17 cellular contexts compared by ENCODE assay signal in the genomic region with DNA sequence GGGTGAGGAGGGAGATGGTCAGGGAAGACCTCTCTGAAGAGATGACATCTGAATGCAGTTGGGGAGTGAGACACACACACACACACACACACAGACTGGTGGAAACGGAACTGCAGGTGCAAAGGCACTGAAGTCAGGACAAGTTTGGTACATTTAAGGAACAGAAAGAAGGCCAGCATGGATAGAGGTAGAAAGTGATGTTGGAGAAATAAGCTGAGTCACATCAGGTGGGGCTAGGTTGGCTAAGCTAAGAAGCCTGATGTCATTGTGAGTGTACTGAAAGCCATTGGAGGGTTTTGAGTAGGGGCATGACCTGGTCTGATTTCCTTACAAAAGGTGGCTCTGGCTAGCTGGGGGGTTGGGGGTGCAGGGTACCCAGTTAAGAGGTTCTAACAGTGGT. TPM values are rescaled to one million over a fixed set of nuclear protein-coding genes. Genes with fewer than 3 reads are reported as not detected.
DNase-seq lines count a peak whose midpoint lies in the region; ATAC-seq, FAIRE-seq and TF ChIP-seq lines count a peak whose summit lies in the region.
"Had no signal": no experiment of that assay in that cellular context is flagged by ENCODE, and none has a peak within 500 bp of the region (broad histone marks: within the 10 kb centered on the region; RNA-seq: fewer than 3 reads in every experiment).

No MANE protein-coding gene starts in this region.

- H3K27ac ChIP-seq in GM23248 (no peak overlapping the region), IMR-90 (ENCODE audit: insufficient read depth, low read length) (no peak overlapping the region)
- H3K27ac ChIP-seq: coronary artery, epithelial cell of prostate, HL-60, left ventricle myocardium inferior, tibial artery, WERI-Rb-1 had no signal

- no peak overlapping the region for H4K8ac ChIP-seq in IMR-90 (ENCODE audit: low read depth in 2 of 2, low read length in 2 of 2)

- peaks cover 71% of the 10 kb centered on the region for H3K27me3 ChIP-seq in GM23248 (replicated peaks; ENCODE audit: insufficient read depth)
- peaks cover 79% of the 10 kb centered on the region for H3K27me3 ChIP-seq in IMR-90 (ENCODE audit: control insufficient read depth, insufficient read depth, low read length)
- H3K27me3 ChIP-seq in bronchial epithelial cell (ENCODE audit: control insufficient read depth, insufficient read depth, low read length), result peaks cover 14% of the 10 kb centered on the region

- ATAC-seq in IMR-90 (ENCODE audit: low read depth), result no peak

- H3K36me3 ChIP-seq in GM23248 (ENCODE audit: low read depth) (no peaks in the 10 kb centered on the region), IMR-90 (ENCODE audit: control insufficient read depth, insufficient read depth, low read length) (no peaks in the 10 kb centered on the region), bronchial epithelial cell (ENCODE audit: control insufficient read depth, insufficient read depth, low read length) (no peaks in the 10 kb centered on the region)
- H3K36me3 ChIP-seq: left ventricle myocardium inferior, tibial artery, WERI-Rb-1 had no signal

- in situ Hi-C loops in GM23248 (cut with MboI) (no loop called here), IMR-90 (cut with MboI; ENCODE audit: low sequenced_read_pairs) (no loop called here)

- no peak overlapping the region for H3K4me3 ChIP-seq in GM23248
- H3K4me3 ChIP-seq in IMR-90 (ENCODE audit: insufficient read depth, low read depth, low read length), result no peak overlapping the region
- no peak overlapping the region for H3K4me3 ChIP-seq in bronchial epithelial cell (ENCODE audit: low read depth, low read length)
- H3K4me3 ChIP-seq: coronary artery, left ventricle myocardium inferior, tibial artery had no signal

- no peak overlapping the region for H4K91ac ChIP-seq in IMR-90 (ENCODE audit: insufficient read depth, low read depth, low read length)

- no peaks in the 10 kb centered on the region for H3K79me2 ChIP-seq in GM23248 (ENCODE audit: insufficient read depth)

- no peak overlapping the region for H2AK5ac ChIP-seq in IMR-90 (ENCODE audit: low read depth, low read length)

- CTCF ChIA-PET in IMR-90 (lab: Yijun Ruan, JAX), result no interaction called here

- H3K9ac ChIP-seq in GM23248, result no peak overlapping the region
- H3K9ac ChIP-seq in IMR-90 (ENCODE audit: low read depth, low read length), result no peak overlapping the region

- TF ChIP-seq POLR2A in IMR-90 (IDR thresholded peaks at IDR 0.05; ENCODE audit: low read depth, low read length), result no peak

- TF ChIP-seq RAD21 in IMR-90 (IDR thresholded peaks at IDR 0.05; ENCODE audit: low read length), result no peak

- no peak overlapping the region for H2BK15ac ChIP-seq in IMR-90 (ENCODE audit: low read depth, low read length)

- H3K4ac ChIP-seq in IMR-90 (ENCODE audit: low read depth, low read length), result no peak overlapping the region

- H3K23ac ChIP-seq in IMR-90 (ENCODE audit: low read depth, low read length), result no peak overlapping the region

- no peaks in the 10 kb centered on the region for H3F3A ChIP-seq in GM23248 (ENCODE audit: insufficient read depth)

- no peaks in the 10 kb centered on the region for H3K9me1 ChIP-seq in IMR-90 (ENCODE audit: insufficient read depth, low read length)

- H3K79me1 ChIP-seq in IMR-90 (ENCODE audit: low read depth in 1 of 2, low read length in 2 of 2), result no peaks in the 10 kb centered on the region

- no peak overlapping the region for H3K18ac ChIP-seq in IMR-90 (ENCODE audit: low read depth, low read length)

- H3K9me3 ChIP-seq in GM23248 (ENCODE audit: low read depth) (no peaks in the 10 kb centered on the region), IMR-90 (ENCODE audit: control insufficient read depth, insufficient read depth, low read length) (no peaks in the 10 kb centered on the region)
- H3K9me3 ChIP-seq: left ventricle myocardium inferior, tibial artery had no signal

- FAIRE-seq in bronchial epithelial cell (lab: Jason Lieb, UNC), result no peak

- H3K4me2 ChIP-seq in GM23248 (ENCODE audit: unreplicated experiment) (no peak overlapping the region), IMR-90 (ENCODE audit: low read depth, low read length) (no peak overlapping the region)

- H2BK120ac ChIP-seq in IMR-90 (ENCODE audit: low read depth, low read length), result no peak overlapping the region

- POLR2A ChIA-PET in IMR-90 (lab: Charles Lee; ENCODE audit: unreplicated experiment), result no interaction called here

- H2AK9ac ChIP-seq in IMR-90 (replicated peaks; ENCODE audit: low read depth, low read length, poor library complexity), result no peak overlapping the region

- WGBS in GM23248 (ENCODE audit: low coverage in 1 of 2, low lambda C conversion rate in 2 of 2, missing lambda C conversion rate in 2 of 2), 2 experiments, result 60% methylated on average over 1 of the region's 1 CpG
- WGBS in IMR-90 (ENCODE audit: extremely low coverage in 2 of 2, insufficient read length in 1 of 2), 2 experiments, result no CpG with 5 or more reads among the region's 1 CpG

- H3K4me1 ChIP-seq in GM23248 (ENCODE audit: insufficient read depth), result no peaks in the 10 kb centered on the region
- H3K4me1 ChIP-seq in IMR-90 (ENCODE audit: control insufficient read depth, insufficient read depth, low read length), result no peaks in the 10 kb centered on the region

- H4K5ac ChIP-seq in IMR-90 (ENCODE audit: low read depth, low read length), result no peak overlapping the region

- no peak overlapping the region for H2AFZ ChIP-seq in GM23248
- no peak overlapping the region for H2AFZ ChIP-seq in IMR-90 (replicated peaks; ENCODE audit: low read length, poor library complexity)

- H4K20me1 ChIP-seq in GM23248 (ENCODE audit: insufficient read depth) (no peaks in the 10 kb centered on the region), IMR-90 (ENCODE audit: insufficient read depth, low read length) (no peaks in the 10 kb centered on the region)

- intact Hi-C loops in IMR-90 (cut with micrococcal nuclease), result no loop called here

- H2BK5ac ChIP-seq in IMR-90 (ENCODE audit: low read depth, low read length, poor library complexity, severe bottlenecking), result no peak overlapping the region

- TF ChIP-seq CTCF in IMR-90 (conservative IDR thresholded peaks at IDR 0.05; ENCODE audit: low read depth, low read length) (no peak), bronchial epithelial cell (IDR thresholded peaks at IDR 0.05; ENCODE audit: insufficient read depth, low read length, severe bottlenecking) (no peak)

- H3K9me2 ChIP-seq in GM23248 (ENCODE audit: insufficient read depth), result no peaks in the 10 kb centered on the region

- H3K56ac ChIP-seq in IMR-90 (ENCODE audit: extremely low read depth, insufficient read depth, low read length), result no peak overlapping the region

- peak; percentile 14 for DNase-seq in GM23248
- no peak for DNase-seq in IMR-90
- peak; percentile 72 for DNase-seq in bronchial epithelial cell (ENCODE audit: low read depth)
- DNase-seq in activated effector memory CD4-positive, alpha-beta T cell treated with anti-CD3 and anti-CD28 coated beads, Interleukin-2, amount 50 U/mL, for 16 hours, result no peak
- DNase-seq in activated T-cell treated with anti-CD3 and anti-CD28 coated beads, Interleukin-2, amount 50 U/mL, for 1 hour, result no peak
- DNase-seq: activated naive CD4-positive, alpha-beta T cell treated with Interleukin-2 at 50 U/mL for 16 hours; Calu3; KG1; left ventricle myocardium inferior; NCI-H1436; tibial artery; WERI-Rb-1 had no signal

- BruUV-seq in IMR-90 (replicated peaks; lab: Mats Ljungman, UMichigan), result no TSS peak

- no peak overlapping the region for H2BK20ac ChIP-seq in IMR-90 (ENCODE audit: low read depth, low read length)

- dilution Hi-C loops in IMR-90 (cut with HindIII; ENCODE audit: low sequenced_read_pairs, unreplicated experiment), result no loop called here

- no peak overlapping the region for H3K14ac ChIP-seq in IMR-90 (replicated peaks; ENCODE audit: low read depth, low read length)

TF ChIP-seq in IMR-90, 13 proteins besides CTCF, POLR2A, EP300 and RAD21 (continues in another document):
- no peak for TF ChIP-seq RFX5 (IDR thresholded peaks at IDR 0.05; ENCODE audit: low read depth, low read length)

RNA-seq across cellular contexts. Expression of a gene that starts 3.1 kb away (rescaled TPM):
- not detected in 2 replicates for total RNA-seq in GM23248 (2014; rRNA removed; shearing (Covaris generic))
- polyA plus RNA-seq in GM23248 (2016; fragmentation: Nextera tagmentation; extraction: Ambion mirVana) (not detected in 2 replicates), IMR-90 (2012; rRNA removed) (not detected in 2 replicates)
- total RNA-seq in IMR-90 (2012; rRNA removed) (not detected in 2 replicates), bronchial epithelial cell (1.8 and 20.4 TPM in 2 replicates)
- not detected in 2 replicates for polyA plus RNA-seq in IMR-90 (2012; cell fraction: cytosol; rRNA removed)
- polyA plus RNA-seq in IMR-90 (2012; cell fraction: nucleus; rRNA removed; ENCODE audit: low replicate concordance), result not detected in 2 replicates

RNA-seq across cellular contexts. Expression of a gene that starts 12.3 kb away (rescaled TPM):
- total RNA-seq in GM23248 (2014; rRNA removed; shearing (Covaris generic)), result 0.97 and 1.0 TPM in 2 replicates
- 3.1 and 3.7 TPM in 2 replicates for polyA plus RNA-seq in GM23248 (2016; fragmentation: Nextera tagmentation; extraction: Ambion mirVana)
- 0.28 and 0.36 TPM in 2 replicates for total RNA-seq in IMR-90 (2012; rRNA removed)
- polyA plus RNA-seq in IMR-90 (2012; rRNA removed), result 0.19 and 0.29 TPM in 2 replicates
- polyA plus RNA-seq in IMR-90 (2012; cell fraction: cytosol; rRNA removed), result 0.09 and 0.17 TPM in 2 replicates
- 0.10 and 0.40 TPM in 2 replicates for polyA plus RNA-seq in IMR-90 (2012; cell fraction: nucleus; rRNA removed; ENCODE audit: low replicate concordance)
- total RNA-seq in bronchial epithelial cell, result 1.6 and 4.6 TPM in 2 replicates

RNA-seq across cellular contexts. Expression of a gene that starts 24.4 kb away (rescaled TPM):
- total RNA-seq in GM23248 (2014; rRNA removed; shearing (Covaris generic)), result 5.3 and 13.2 TPM in 2 replicates
- polyA plus RNA-seq in GM23248 (2016; fragmentation: Nextera tagmentation; extraction: Ambion mirVana) (7.7 and 8.3 TPM in 2 replicates), IMR-90 (2012; rRNA removed) (8.6 and 9.4 TPM in 2 replicates)
- total RNA-seq in IMR-90 (2012; rRNA removed) (6.9 and 7.0 TPM in 2 replicates), bronchial epithelial cell (14.5 and 18.2 TPM in 2 replicates)
- 6.2 and 11.7 TPM in 2 replicates for polyA plus RNA-seq in IMR-90 (2012; cell fraction: cytosol; rRNA removed)
- polyA plus RNA-seq in IMR-90 (2012; cell fraction: nucleus; rRNA removed; ENCODE audit: low replicate concordance), result 16.7 and 28.5 TPM in 2 replicates

RNA-seq across cellular contexts. Expression of a gene that starts 48.7 kb away (rescaled TPM):
- total RNA-seq in GM23248 (2014; rRNA removed; shearing (Covaris generic)), result 9.7 and 13.7 TPM in 2 replicates
- 18.5 and 18.7 TPM in 2 replicates for polyA plus RNA-seq in GM23248 (2016; fragmentation: Nextera tagmentation; extraction: Ambion mirVana)
- total RNA-seq in IMR-90 (2012; rRNA removed), result 10.3 and 11.1 TPM in 2 replicates
- 14.9 and 15.6 TPM in 2 replicates for polyA plus RNA-seq in IMR-90 (2012; rRNA removed)
- polyA plus RNA-seq in IMR-90 (2012; cell fraction: cytosol; rRNA removed), result 9.6 and 10.7 TPM in 2 replicates
- polyA plus RNA-seq in IMR-90 (2012; cell fraction: nucleus; rRNA removed; ENCODE audit: low replicate concordance), result 20.4 and 20.8 TPM in 2 replicates
- 3.2 and 3.7 TPM in 2 replicates for total RNA-seq in bronchial epithelial cell

RNA-seq across cellular contexts. Expression of a gene that starts 49.2 kb away (rescaled TPM):
- not detected in 2 replicates for total RNA-seq in GM23248 (2014; rRNA removed; shearing (Covaris generic))
- polyA plus RNA-seq in GM23248 (2016; fragmentation: Nextera tagmentation; extraction: Ambion mirVana) (not detected in 2 replicates), IMR-90 (2012; rRNA removed) (not detected in 2 replicates)
- total RNA-seq in IMR-90 (2012; rRNA removed) (not detected in 2 replicates), bronchial epithelial cell (0.26 and 0.38 TPM in 2 replicates)
- not detected in 2 replicates for polyA plus RNA-seq in IMR-90 (2012; cell fraction: cytosol; rRNA removed)
- 0.09 TPM in 1 of 2 replicates, not detected in the other for polyA plus RNA-seq in IMR-90 (2012; cell fraction: nucleus; rRNA removed; ENCODE audit: low replicate concordance)
- total RNA-seq: B cell, G401, left ventricle myocardium inferior had no signal

Comparison
In these comparisons a context has a peak if more than half of its experiments do, and no peak if none do; other contexts are left out.
1. DNase-seq: peak in GM23248 (single experiment) and bronchial epithelial cell (single experiment); none in IMR-90 (single experiment), activated effector memory CD4-positive, alpha-beta T cell treated with anti-CD3 and anti-CD28 coated beads, Interleukin-2, amount 50 U/mL, for 16 hours (single experiment) and activated T-cell treated with anti-CD3 and anti-CD28 coated beads, Interleukin-2, amount 50 U/mL, for 1 hour (single experiment).